30 cellular contexts compared by ENCODE assay signal in the genomic region with DNA sequence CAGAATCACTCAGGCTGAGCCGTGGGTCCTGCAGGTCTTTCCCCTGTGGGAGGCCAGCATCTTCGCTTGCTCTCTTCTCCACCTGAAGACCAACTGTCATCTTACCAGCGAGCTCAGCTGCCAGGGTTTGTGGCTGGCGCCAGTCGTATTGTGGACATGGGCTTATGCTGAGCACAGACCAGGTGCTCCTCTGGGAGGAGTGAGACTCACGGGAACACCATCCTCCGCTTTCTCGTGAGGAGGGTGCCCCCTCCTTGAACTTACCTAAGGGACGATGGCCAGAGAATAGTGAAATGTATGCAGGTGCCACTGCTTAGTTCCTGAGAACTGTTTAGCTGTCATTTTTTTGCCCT. TPM values are rescaled to one million over a fixed set of nuclear protein-coding genes. Genes with fewer than 3 reads are reported as not detected.
"Had no signal": no experiment of that assay in that cellular context is flagged by ENCODE, and none has a peak within 500 bp of the region (broad histone marks: within the 10 kb centered on the region; RNA-seq: fewer than 3 reads in every experiment).

No MANE protein-coding gene starts in this region.

- H3K27ac Mint-ChIP-seq: activated CD8-positive, alpha-beta T cell treated with anti-CD3 and anti-CD28 coated beads for 36 hours; activated naive CD4-positive, alpha-beta T cell treated with anti-CD3 and anti-CD28 coated beads, Interleukin-2, amount 50 U/mL, for 24 hours; activated T-helper 17 cell treated with anti-CD3 and anti-CD28 coated beads, Interleukin-2, amount 50 U/mL, for 72 hours had no signal

- ATAC-seq: activated CD8-positive, alpha-beta T cell treated with anti-CD3 and anti-CD28 coated beads for 36 hours; activated T-cell treated with anti-CD3 and anti-CD28 coated beads, Interleukin-2, amount 50 U/mL, for 4 hours; activated T-helper 17 cell treated with anti-CD3 and anti-CD28 coated beads, Interleukin-2, amount 50 U/mL, for 72 hours; left ventricle myocardium superior; stimulated activated naive B cell treated with anti-CD40 and anti-IgM and Interleukin-4, amounts not matched to agents 10 μg/mL and 1 μg/mL and 100 μg/mL, for 72 hours had no signal

- DNase-seq: activated CD4-positive, alpha-beta T cell treated with anti-CD3 and anti-CD28 coated beads, Interleukin-2, amount 50 U/mL, for 1 hour; activated CD4-positive, CD25-positive, alpha-beta regulatory T cell treated with anti-CD3 and anti-CD28 coated beads, Interleukin-2, amount 50 U/mL, for 72 hours; activated CD8-positive, alpha-beta T cell treated with anti-CD3 and anti-CD28 coated beads for 36 hours; activated gamma-delta T cell treated with Interleukin-2 at 50 U/mL for 16 hours; activated T-cell treated with anti-CD3 and anti-CD28 coated beads, Interleukin-2, amount 50 U/mL, for 4 hours; central memory CD4-positive, alpha-beta T cell; dermis blood vessel endothelial cell; effector CD4-positive, alpha-beta T cell; islet precursor cell; left ventricle myocardium superior; mucosa of descending colon; naive B cell; ovary; retina; sigmoid colon; stimulated activated CD4-positive, alpha-beta T cell treated with anti-CD3 and anti-CD28 coated beads, Interleukin-1b, Interleukin-23, amount 100 ng/mL, for 48 hours; stimulated activated CD4-positive, alpha-beta T cell treated with anti-CD3 and anti-CD28 coated beads, Interleukin-4, amount 100 ng/mL, for 4 hours; stimulated activated CD8-positive, alpha-beta memory T cell treated with anti-CD3 and anti-CD28 coated beads, Interleukin-4, amount 100 ng/mL, for 48 hours; stimulated activated naive B cell treated with anti-CD40 and anti-IgM and Interleukin-4, amounts not matched to agents 10 μg/mL and 1 μg/mL and 100 μg/mL, for 72 hours; stomach; T-helper 9 cell; tibial artery; upper lobe of right lung had no signal

- H3K36me3 ChIP-seq: breast epithelium, ovary had no signal

- H3K9me3 ChIP-seq: breast epithelium, mucosa of descending colon, ovary, sigmoid colon, stomach, suprapubic skin, tibial artery, upper lobe of right lung had no signal

- H3K9me3 Mint-ChIP-seq: activated CD8-positive, alpha-beta T cell treated with anti-CD3 and anti-CD28 coated beads for 36 hours; activated naive CD4-positive, alpha-beta T cell treated with anti-CD3 and anti-CD28 coated beads, Interleukin-2, amount 50 U/mL, for 24 hours; activated T-cell treated with anti-CD3 and anti-CD28 coated beads, Interleukin-2, amount 50 U/mL, for 4 hours; activated T-helper 17 cell treated with anti-CD3 and anti-CD28 coated beads, Interleukin-2, amount 50 U/mL, for 72 hours; naive B cell; stimulated activated naive B cell treated with anti-CD40 and anti-IgM and Interleukin-4, amounts not matched to agents 10 μg/mL and 1 μg/mL and 100 μg/mL, for 72 hours had no signal

- H3K27me3 Mint-ChIP-seq: activated CD8-positive, alpha-beta T cell treated with anti-CD3 and anti-CD28 coated beads for 36 hours; activated naive CD4-positive, alpha-beta T cell treated with anti-CD3 and anti-CD28 coated beads, Interleukin-2, amount 50 U/mL, for 24 hours; activated T-helper 17 cell treated with anti-CD3 and anti-CD28 coated beads, Interleukin-2, amount 50 U/mL, for 72 hours; naive B cell; progenitor cell of endocrine pancreas; stimulated activated naive B cell treated with anti-CD40 and anti-IgM and Interleukin-4, amounts not matched to agents 10 μg/mL and 1 μg/mL and 100 μg/mL, for 72 hours had no signal

- H3K4me3 Mint-ChIP-seq: activated CD8-positive, alpha-beta T cell treated with anti-CD3 and anti-CD28 coated beads for 36 hours; activated naive CD4-positive, alpha-beta T cell treated with anti-CD3 and anti-CD28 coated beads, Interleukin-2, amount 50 U/mL, for 24 hours; activated T-cell treated with anti-CD3 and anti-CD28 coated beads, Interleukin-2, amount 50 U/mL, for 4 hours; activated T-helper 17 cell treated with anti-CD3 and anti-CD28 coated beads, Interleukin-2, amount 50 U/mL, for 72 hours; naive B cell; stimulated activated naive B cell treated with anti-CD40 and anti-IgM and Interleukin-4, amounts not matched to agents 10 μg/mL and 1 μg/mL and 100 μg/mL, for 72 hours had no signal

- H3K27me3 ChIP-seq: breast epithelium, ovary, sigmoid colon, stomach, suprapubic skin, tibial artery, upper lobe of right lung had no signal

- H3K4me3 ChIP-seq: breast epithelium, mucosa of descending colon, ovary, sigmoid colon, smooth muscle cell, stomach, suprapubic skin, tibial artery, upper lobe of right lung had no signal

RNA-seq across cellular contexts. Expression of gene SERPINB1, which starts 59.3 kb away (rescaled TPM):
- polyA plus RNA-seq: neural cell had no signal
